ENCODE assay signal across 1 cellular context in genomic region chr1:172277277-172277676, GRCh38.
TF ChIP-seq lines count a peak whose summit lies in the region.

No MANE protein-coding gene starts in this region.

TF ChIP-seq in SK-N-SH treated with all-trans-retinoic acid at 6 μM for 48 hours, 23 proteins besides CTCF, POLR2A, EP300 and RAD21 (continued from another document):
- TF ChIP-seq CREB5 (CRISPR knock-in tag; IDR thresholded peaks at IDR 0.05; ENCODE audit: low read depth) (no peak), CSRNP3 (CRISPR knock-in tag; IDR thresholded peaks at IDR 0.05) (no peak)
